ENCODE assay signal across 9 cellular contexts in the genomic region with DNA sequence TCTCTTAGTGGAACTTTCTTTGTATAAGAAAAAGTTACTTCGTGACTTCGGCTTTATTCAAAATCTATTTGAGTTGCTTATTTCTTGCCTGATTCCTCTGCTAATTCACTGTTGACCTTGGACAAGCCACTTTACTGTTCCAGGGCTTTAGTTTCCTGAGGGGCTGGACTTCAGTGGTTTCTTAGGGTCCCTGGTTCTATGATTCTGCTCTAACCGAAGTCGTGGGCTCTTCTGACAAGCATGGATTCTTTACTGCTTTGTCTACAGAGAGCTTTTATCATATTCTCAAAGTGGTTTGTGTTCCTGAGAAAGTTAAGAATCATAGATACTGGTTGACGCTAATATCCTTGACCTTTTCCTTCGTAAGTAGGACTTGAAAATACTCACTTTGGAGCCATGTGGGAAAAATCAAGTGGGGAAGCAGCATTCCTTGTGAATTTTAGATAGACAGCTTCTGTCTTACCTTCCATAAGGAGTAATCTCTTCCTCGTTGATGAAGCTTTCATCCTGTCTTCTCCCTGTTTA. TPM values are rescaled to one million over a fixed set of nuclear protein-coding genes. Genes with fewer than 3 reads are reported as not detected.
DNase-seq lines count a peak whose midpoint lies in the region; ATAC-seq and TF ChIP-seq lines count a peak whose summit lies in the region.
"Had no signal": no experiment of that assay in that cellular context is flagged by ENCODE, and none has a peak within 500 bp of the region (broad histone marks: within the 10 kb centered on the region; RNA-seq: fewer than 3 reads in every experiment).

No MANE protein-coding gene starts in this region.

- no peak overlapping the region for H3K9ac ChIP-seq in KMS-11

- TF ChIP-seq CTCF in BE2C (IDR thresholded peaks at IDR 0.05; ENCODE audit: low read depth, low read length) (no peak), KMS-11 (conservative IDR thresholded peaks at IDR 0.05; ENCODE audit: low read depth, low read length) (no peak), natural killer cell (IDR thresholded peaks at IDR 0.05) (no peak)

- peaks cover 29% of the 10 kb centered on the region for H3K4me1 Mint-ChIP-seq in central memory CD8-positive, alpha-beta T cell
- H3K4me1 Mint-ChIP-seq in natural killer cell, result peaks cover 32 to 35% of the 10 kb centered on the region in 2 donors

- no peak for DNase-seq in BE2C
- DNase-seq in central memory CD8-positive, alpha-beta T cell (ENCODE audit: low spot score in 2 of 2), result no peak
- DNase-seq in natural killer cell, result no peak
- DNase-seq in OCI-M2 (lab: John Stamatoyannopoulos, UW; ENCODE audit: unreplicated experiment), result no peak
- no peak for DNase-seq in activated CD8-positive, alpha-beta memory T cell treated with anti-CD3 and anti-CD28 coated beads, Interleukin-2, amount 50 U/mL, for 48 hours
- no peak for DNase-seq in NOMO-1 treated with dmso at 0.1 percent for 144 hours (lab: John Stamatoyannopoulos, UW; ENCODE audit: unreplicated experiment)
- DNase-seq: stimulated activated CD4-positive, alpha-beta T cell treated with anti-CD3 and anti-CD28 coated beads, Interleukin-1b, Interleukin-23, amount 100 ng/mL, for 48 hours had no signal

- H3K27ac Mint-ChIP-seq in central memory CD8-positive, alpha-beta T cell (ENCODE audit: low read depth), result peak overlapping the region; percentile 91
- peak overlapping the region; percentile 90 to 95 for H3K27ac Mint-ChIP-seq in natural killer cell

- no peak for ATAC-seq in central memory CD8-positive, alpha-beta T cell (replicated peaks; ENCODE audit: extremely low read depth, poor library complexity, severe bottlenecking)
- ATAC-seq in natural killer cell (no peak), HG03097 (IDR thresholded peaks at IDR 0.05; ENCODE audit: low FRiP score, unreplicated experiment) (no peak)

- H4K20me1 ChIP-seq in KMS-11 (ENCODE audit: insufficient read depth), result no peaks in the 10 kb centered on the region

- peaks cover 6% of the 10 kb centered on the region; the same call in 1 of the 2 replicates for H3K4me1 ChIP-seq in BE2C
- peaks cover 23% of the 10 kb centered on the region for H3K4me1 ChIP-seq in KMS-11 (ENCODE audit: low read depth, poor library complexity, severe bottlenecking)

- intact Hi-C loops in natural killer cell (cut with micrococcal nuclease), result no loop called here

- no peak overlapping the region for H3K27ac ChIP-seq in KMS-11

- H3K4me3 ChIP-seq in BE2C (ENCODE audit: low read depth, low read length), result peak overlapping the region; percentile 95
- no peak overlapping the region for H3K4me3 ChIP-seq in KMS-11 (IDR thresholded peaks at IDR 0.05; ENCODE audit: insufficient read depth, low read depth, low read length)

- H3K36me3 Mint-ChIP-seq in central memory CD8-positive, alpha-beta T cell (ENCODE audit: insufficient read depth), result peaks cover 8% of the 10 kb centered on the region
- no peaks in the 10 kb centered on the region for H3K36me3 Mint-ChIP-seq in natural killer cell

- no peaks in the 10 kb centered on the region for H3K9me3 ChIP-seq in BE2C

- H3K4me3 Mint-ChIP-seq in central memory CD8-positive, alpha-beta T cell, result peak overlapping the region; percentile 93
- H3K4me3 Mint-ChIP-seq in natural killer cell, result peak overlapping the region; percentile 96

- H3K36me3 ChIP-seq in BE2C (no peaks in the 10 kb centered on the region), KMS-11 (ENCODE audit: insufficient read depth) (no peaks in the 10 kb centered on the region)

- no peak overlapping the region for H2AFZ ChIP-seq in KMS-11 (ENCODE audit: low read depth)

- peak overlapping the region; percentile 99 for H3K4me2 ChIP-seq in KMS-11

- H3K79me2 ChIP-seq in KMS-11 (ENCODE audit: insufficient read depth, low read depth), result peaks cover 18% of the 10 kb centered on the region

- no peaks in the 10 kb centered on the region for H3K27me3 Mint-ChIP-seq in central memory CD8-positive, alpha-beta T cell
- H3K27me3 Mint-ChIP-seq in natural killer cell (ENCODE audit: low read depth in 2 of 2), result no peaks in the 10 kb centered on the region

- H3K27me3 ChIP-seq in BE2C (no peaks in the 10 kb centered on the region), KMS-11 (ENCODE audit: insufficient read depth, low read depth) (no peaks in the 10 kb centered on the region)

- H3K9me3 Mint-ChIP-seq in central memory CD8-positive, alpha-beta T cell, result no peaks in the 10 kb centered on the region
- H3K9me3 Mint-ChIP-seq in natural killer cell, result no peaks in the 10 kb centered on the region

RNA-seq across cellular contexts. Expression of gene EXOSC2, which starts 21.1 kb away (rescaled TPM):
- polyA plus RNA-seq in BE2C (2012; ENCODE audit: insufficient read depth, insufficient read length, low read depth), result 74.2 TPM
- 10 to 100 TPM; 40.7 to 49.0 (median 47.1) TPM for total RNA-seq in natural killer cell

RNA-seq across cellular contexts. Expression of gene PRDM12, which starts 50.3 kb away (rescaled TPM):
- polyA plus RNA-seq in BE2C (2012; ENCODE audit: insufficient read depth, insufficient read length, low read depth), result 0.40 TPM
- under 1 TPM in 2 of 3 donors, not detected in 1; 0.09 to 0.15 TPM for total RNA-seq in natural killer cell
